ENCODE assay signal across 7 cellular contexts in the genomic region with DNA sequence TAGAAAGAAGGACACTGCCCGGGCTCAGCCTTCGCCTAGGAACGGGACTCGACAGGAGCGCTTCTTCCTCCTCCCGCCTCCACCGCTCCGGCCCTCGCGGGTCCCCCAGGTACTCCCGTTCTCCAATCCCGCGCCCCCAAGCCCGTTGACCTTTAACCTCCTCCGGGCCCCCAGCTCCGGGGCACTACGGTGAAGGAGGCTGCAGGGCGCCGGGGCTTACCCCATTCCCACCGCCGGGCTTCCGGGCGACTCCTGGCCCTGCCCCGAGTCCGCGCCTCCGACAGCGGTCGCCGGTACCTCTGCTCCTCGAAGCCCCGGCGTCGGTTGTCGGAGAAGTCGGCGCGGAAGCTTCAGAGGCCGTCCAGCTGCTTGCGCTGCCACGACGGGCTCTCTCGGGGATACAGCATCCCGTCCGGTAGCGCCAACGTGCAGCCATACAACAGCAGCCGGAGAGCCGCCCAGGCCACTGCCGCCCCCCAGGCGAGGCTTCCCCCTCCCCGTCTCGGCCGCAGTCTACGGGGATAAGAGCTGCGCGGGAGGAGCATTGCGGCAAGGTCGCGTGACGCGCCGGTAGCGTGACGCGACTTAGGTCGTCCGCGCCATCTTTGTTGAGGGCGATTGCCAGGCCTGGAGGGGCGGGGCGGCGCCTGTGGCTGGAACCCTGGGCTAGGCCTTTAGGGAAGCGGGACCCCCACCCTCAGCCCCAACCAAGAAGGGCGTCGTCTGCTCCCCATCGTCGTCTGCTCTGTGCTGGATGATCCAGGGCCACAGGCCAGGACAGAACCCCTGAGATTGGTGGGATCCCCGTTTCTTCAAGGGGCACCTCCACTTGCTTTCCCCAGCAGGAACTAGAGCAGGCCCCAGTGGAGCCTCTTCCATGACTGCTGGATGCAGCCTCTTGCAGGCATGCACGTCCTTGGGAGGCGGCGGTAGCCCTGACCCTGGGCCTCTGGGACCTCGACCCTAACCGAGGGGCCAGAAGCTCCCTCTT.
DNase-seq lines count a peak whose midpoint lies in the region; ATAC-seq and TF ChIP-seq lines count a peak whose summit lies in the region.

No MANE protein-coding gene starts in this region.

- peak; percentile 55 for DNase-seq in NCI-H510A (lab: John Stamatoyannopoulos, UW)
- peak; percentile 76 to 80 for DNase-seq in activated CD4-positive, alpha-beta T cell treated with anti-CD3 and anti-CD28 coated beads for 4 hours
- peak; percentile 88 for DNase-seq in choroid plexus epithelial cell (ENCODE audit: low read depth)
- DNase-seq in kidney glomerular epithelial cell (lab: John Stamatoyannopoulos, UW): peak; percentile 10
- DNase-seq in stimulated activated CD4-positive, alpha-beta T cell treated with anti-CD3 and anti-CD28 coated beads, Interleukin-15, amount 100 ng/mL, for 24 hours: peak; percentile 89

- ATAC-seq in GM18511 (IDR thresholded peaks at IDR 0.05; ENCODE audit: unreplicated experiment) (peak; percentile 81), HG03135 (IDR thresholded peaks at IDR 0.05; ENCODE audit: unreplicated experiment) (peak; percentile 68)

- no peak for TF ChIP-seq CTCF in choroid plexus epithelial cell (conservative IDR thresholded peaks at IDR 0.05; ENCODE audit: low read depth, low read length)

- peak overlapping the region; percentile 95 for H3K4me3 ChIP-seq in choroid plexus epithelial cell (ENCODE audit: low read depth, low read length)

Comparison
In these comparisons a context has a peak if more than half of its experiments do, and no peak if none do; other contexts are left out.
1. Peak in every context shown above with its lines: DNase-seq, ATAC-seq and H3K4me3 ChIP-seq.
2. DNase-seq: peak in every context shown above with its lines; median percentile 89 in stimulated activated CD4-positive, alpha-beta T cell treated with anti-CD3 and anti-CD28 coated beads, Interleukin-15, amount 100 ng/mL, for 24 hours; 88 in choroid plexus epithelial cell; 78 in activated CD4-positive, alpha-beta T cell treated with anti-CD3 and anti-CD28 coated beads for 4 hours; 55 in NCI-H510A; 10 in kidney glomerular epithelial cell.